ENCODE assay signal across 9 cellular contexts in genomic region chr1:12436817-12437599, GRCh38.
DNase-seq lines count a peak whose midpoint lies in the region; ATAC-seq and TF ChIP-seq lines count a peak whose summit lies in the region.
"Had no signal": no experiment of that assay in that cellular context is flagged by ENCODE, and none has a peak within 500 bp of the region (broad histone marks: within the 10 kb centered on the region; RNA-seq: fewer than 3 reads in every experiment).

No MANE protein-coding gene starts in this region.

- peaks cover 46% of the 10 kb centered on the region for H3K36me3 Mint-ChIP-seq in activated CD4-positive, alpha-beta T cell treated with anti-CD3 and anti-CD28 coated beads for 36 hours (ENCODE audit: low read depth)
- H3K36me3 Mint-ChIP-seq in stimulated activated memory B cell treated with anti-CD40 and anti-IgM and Interleukin-4, amounts not matched to agents 10 μg/mL and 1 μg/mL and 100 μg/mL, for 72 hours: peaks cover 61% of the 10 kb centered on the region

- no peak overlapping the region for H3K4me3 Mint-ChIP-seq in activated CD4-positive, alpha-beta T cell treated with anti-CD3 and anti-CD28 coated beads for 36 hours
- no peak overlapping the region for H3K4me3 Mint-ChIP-seq in stimulated activated memory B cell treated with anti-CD40 and anti-IgM and Interleukin-4, amounts not matched to agents 10 μg/mL and 1 μg/mL and 100 μg/mL, for 72 hours

- intact Hi-C loops in activated CD4-positive, alpha-beta T cell treated with anti-CD3 and anti-CD28 coated beads for 36 hours (cut with DNase I, micrococcal nuclease): loop anchor here in 1 of 2 experiments (5.0 kb wide), 1 partner anchor 390 kb away; no protein-coding TSS in a partner anchor
- intact Hi-C loops in adrenal gland (cut with DNase I): no loop called here

- 92 to 97% (median 95%) methylated on average over 12 of the region's 12 CpGs for WGBS in adrenal gland, 4 donors

- TF ChIP-seq POLR2A in adrenal gland (IDR thresholded peaks at IDR 0.05): no peak

- H3K27me3 ChIP-seq in adrenal gland: no peaks in the 10 kb centered on the region
- H3K27me3 ChIP-seq: neutrophil had no signal

- no peak for ATAC-seq in activated CD4-positive, alpha-beta T cell treated with anti-CD3 and anti-CD28 coated beads for 36 hours
- ATAC-seq in stimulated activated memory B cell treated with anti-CD40 and anti-IgM and Interleukin-4, amounts not matched to agents 10 μg/mL and 1 μg/mL and 100 μg/mL, for 72 hours: no peak

- no peaks in the 10 kb centered on the region for H3K36me3 ChIP-seq in adrenal gland (replicated peaks in 1 of 2)

- H3K27ac ChIP-seq in adrenal gland: no peak overlapping the region
- H3K27ac ChIP-seq: neutrophil had no signal

- H3K27me3 Mint-ChIP-seq in activated CD4-positive, alpha-beta T cell treated with anti-CD3 and anti-CD28 coated beads for 36 hours: peaks cover 4% of the 10 kb centered on the region
- no peaks in the 10 kb centered on the region for H3K27me3 Mint-ChIP-seq in stimulated activated memory B cell treated with anti-CD40 and anti-IgM and Interleukin-4, amounts not matched to agents 10 μg/mL and 1 μg/mL and 100 μg/mL, for 72 hours

- TF ChIP-seq CTCF in epithelial cell of proximal tubule (conservative IDR thresholded peaks at IDR 0.05; ENCODE audit: low read depth, low read length) (no peak), adrenal gland (IDR thresholded peaks at IDR 0.05) (no peak)

- peaks cover 5% of the 10 kb centered on the region for H3K9me3 Mint-ChIP-seq in activated CD4-positive, alpha-beta T cell treated with anti-CD3 and anti-CD28 coated beads for 36 hours (ENCODE audit: low read depth)
- H3K9me3 Mint-ChIP-seq in stimulated activated memory B cell treated with anti-CD40 and anti-IgM and Interleukin-4, amounts not matched to agents 10 μg/mL and 1 μg/mL and 100 μg/mL, for 72 hours: no peaks in the 10 kb centered on the region

- H3K4me1 ChIP-seq in adrenal gland (replicated peaks in 1 of 2): peaks cover 0 to 23% of the 10 kb centered on the region in 2 donors

- POLR2A ChIA-PET in activated CD4-positive, alpha-beta T cell treated with anti-CD3 and anti-CD28 coated beads for 36 hours (lab: Charles Lee): interaction anchor here (0.6 kb wide), 2 partner anchors 58 to 99 kb away, joined by 3 to 7 read pairs; no protein-coding TSS in a partner anchor

- peaks cover 81% of the 10 kb centered on the region for H3K4me1 Mint-ChIP-seq in activated CD4-positive, alpha-beta T cell treated with anti-CD3 and anti-CD28 coated beads for 36 hours
- peaks cover 67% of the 10 kb centered on the region for H3K4me1 Mint-ChIP-seq in stimulated activated memory B cell treated with anti-CD40 and anti-IgM and Interleukin-4, amounts not matched to agents 10 μg/mL and 1 μg/mL and 100 μg/mL, for 72 hours

- no peaks in the 10 kb centered on the region for H3K9me3 ChIP-seq in adrenal gland (replicated peaks in 1 of 3)
- H3K9me3 ChIP-seq: neutrophil had no signal

- H3K27ac Mint-ChIP-seq in activated CD4-positive, alpha-beta T cell treated with anti-CD3 and anti-CD28 coated beads for 36 hours: no peak overlapping the region
- H3K27ac Mint-ChIP-seq in stimulated activated memory B cell treated with anti-CD40 and anti-IgM and Interleukin-4, amounts not matched to agents 10 μg/mL and 1 μg/mL and 100 μg/mL, for 72 hours: peak overlapping the region; percentile 98

- CTCF ChIA-PET in activated CD4-positive, alpha-beta T cell treated with anti-CD3 and anti-CD28 coated beads for 36 hours (lab: Charles Lee): interaction anchor here (2.0 to 2.7 kb wide), 2 partner anchors 20 to 181 kb away, joined by 6 to 9 read pairs; partner anchors contain the start of gene DHRS3

- H3K4me3 ChIP-seq in epithelial cell of proximal tubule (ENCODE audit: low read depth, low read length) (no peak overlapping the region), adrenal gland (no peak overlapping the region)

- peak; percentile 54 for DNase-seq in activated CD4-positive, alpha-beta T cell treated with anti-CD3 and anti-CD28 coated beads for 36 hours
- DNase-seq in activated CD4-positive, alpha-beta T cell treated with anti-CD3 and anti-CD28 coated beads, Interleukin-2, amount 50 U/mL, for 1 hour: no peak
- peak; percentile 37 for DNase-seq in T1000 (lab: John Stamatoyannopoulos, UW)
- DNase-seq in epithelial cell of proximal tubule (ENCODE audit: low read depth): peak; percentile 59
- no peak for DNase-seq in KG1 (lab: John Stamatoyannopoulos, UW)
- no peak for DNase-seq in adrenal gland
- DNase-seq in MV-4-11 (lab: John Stamatoyannopoulos, UW): no peak

Comparison
In these comparisons a context has a peak if more than half of its experiments do, and no peak if none do; other contexts are left out.
1. DNase-seq: peak in activated CD4-positive, alpha-beta T cell treated with anti-CD3 and anti-CD28 coated beads for 36 hours (single experiment), T1000 (single experiment) and epithelial cell of proximal tubule (single experiment); none in activated CD4-positive, alpha-beta T cell treated with anti-CD3 and anti-CD28 coated beads, Interleukin-2, amount 50 U/mL, for 1 hour (single experiment), KG1 (single experiment), adrenal gland (0 of 7) and MV-4-11 (single experiment).